ENCODE assay signal across 10 cellular contexts in genomic region chr9:99445377-99445891, GRCh38.
DNase-seq lines count a peak whose midpoint lies in the region; ATAC-seq, FAIRE-seq and TF ChIP-seq lines count a peak whose summit lies in the region.
"Had no signal": no experiment of that assay in that cellular context is flagged by ENCODE, and none has a peak within 500 bp of the region (broad histone marks: within the 10 kb centered on the region; RNA-seq: fewer than 3 reads in every experiment).

No MANE protein-coding gene starts in this region.

- peak; percentile 96 for DNase-seq in HFFc6
- DNase-seq in K562 (ENCODE audit: extremely low read depth in 1 of 4, low spot score in 3 of 4): no peak
- peak; percentile 79 for DNase-seq in right atrium auricular region (ENCODE audit: low spot score)
- peak; percentile 18 for DNase-seq in thoracic aorta (ENCODE audit: low spot score)
- no peak for DNase-seq in activated naive CD4-positive, alpha-beta T cell treated with anti-CD3 and anti-CD28 coated beads for 36 hours
- DNase-seq in NCI-H345 (lab: John Stamatoyannopoulos, UW): no peak
- no peak for DNase-seq in MV-4-11 (lab: John Stamatoyannopoulos, UW)
- DNase-seq: NCI-H2171 treated with DMSO at 0.1 percent for 48 hours, transverse colon had no signal

- peaks cover 7% of the 10 kb centered on the region for H3K36me3 Mint-ChIP-seq in HFFc6 (ENCODE audit: low read depth)
- H3K36me3 Mint-ChIP-seq in activated naive CD4-positive, alpha-beta T cell treated with anti-CD3 and anti-CD28 coated beads for 36 hours (ENCODE audit: low read depth): no peaks in the 10 kb centered on the region

- ATAC-seq in K562 (no peak), thoracic aorta (ENCODE audit: insufficient number of reproducible peaks, low FRiP score, low read depth) (peak; percentile 72)

- TF ChIP-seq POLR2A in K562 (conservative IDR thresholded peaks at IDR 0.05): no peak

- peaks cover 3% of the 10 kb centered on the region; the same call in 1 of the 2 replicates for H3K27me3 Mint-ChIP-seq in HFFc6 (ENCODE audit: insufficient read depth)
- H3K27me3 Mint-ChIP-seq in activated naive CD4-positive, alpha-beta T cell treated with anti-CD3 and anti-CD28 coated beads for 36 hours (ENCODE audit: low read depth): peaks cover 12% of the 10 kb centered on the region

- peaks cover 0 to 4% of the 10 kb centered on the region in 2 experiments; a peak in 1 of 5 replicates for H3K27me3 ChIP-seq in K562 (ENCODE audit: control insufficient read depth in 2 of 2, insufficient read depth in 2 of 2, low read length in 2 of 2)
- H3K27me3 ChIP-seq in right atrium auricular region: no peaks in the 10 kb centered on the region
- no peaks in the 10 kb centered on the region for H3K27me3 ChIP-seq in thoracic aorta (replicated peaks; ENCODE audit: insufficient read depth)
- H3K27me3 ChIP-seq: transverse colon had no signal

- no peak overlapping the region for H2AFZ ChIP-seq in K562 (ENCODE audit: low read depth, low read length)

- no peak for TF ChIP-seq CTCF in HFFc6 (IDR thresholded peaks at IDR 0.05)
- TF ChIP-seq CTCF in K562 (IDR thresholded peaks at IDR 0.05 in 2 of 3, conservative IDR thresholded peaks at IDR 0.05 in 1 of 3; ENCODE audit: insufficient read depth in 2 of 3, low read depth in 1 of 3, low read length in 3 of 3): no peak
- TF ChIP-seq CTCF in right atrium auricular region (IDR thresholded peaks at IDR 0.05): no peak
- no peak for TF ChIP-seq CTCF in thoracic aorta (IDR thresholded peaks at IDR 0.05)

- peaks cover 26% of the 10 kb centered on the region for H3K4me1 Mint-ChIP-seq in HFFc6 (ENCODE audit: low read depth)
- no peaks in the 10 kb centered on the region for H3K4me1 Mint-ChIP-seq in activated naive CD4-positive, alpha-beta T cell treated with anti-CD3 and anti-CD28 coated beads for 36 hours (ENCODE audit: low read depth)

- no peaks in the 10 kb centered on the region for H3K9me1 ChIP-seq in K562 (ENCODE audit: control insufficient read depth, insufficient read depth, low read length)

- H3K27ac Mint-ChIP-seq in HFFc6: peak overlapping the region; percentile 73
- no peak overlapping the region for H3K27ac Mint-ChIP-seq in activated naive CD4-positive, alpha-beta T cell treated with anti-CD3 and anti-CD28 coated beads for 36 hours

- no peaks in the 10 kb centered on the region for H4K20me1 ChIP-seq in K562 (replicated peaks; ENCODE audit: control insufficient read depth, insufficient read depth, low read length)

- CTCF ChIA-PET in K562 (lab: Yijun Ruan, JAX; ENCODE audit: low intra/inter-chr PET ratio): no interaction called here
- CTCF ChIA-PET in activated naive CD4-positive, alpha-beta T cell treated with anti-CD3 and anti-CD28 coated beads for 36 hours (lab: Charles Lee): no interaction called here

- H3K4me1 ChIP-seq in K562 (replicated peaks in 1 of 2; ENCODE audit: control insufficient read depth in 2 of 2, insufficient read depth in 2 of 2, low read length in 2 of 2) (no peaks in the 10 kb centered on the region), right atrium auricular region (peaks cover 0 to 25% of the 10 kb centered on the region in 2 donors), thoracic aorta (ENCODE audit: control insufficient read depth in 1 of 2, low read depth in 2 of 2) (peaks cover 6 to 16% of the 10 kb centered on the region in 2 donors)
- H3K4me1 ChIP-seq: transverse colon had no signal

- 8% methylated on average over 4 of the region's 4 CpGs for WGBS in K562 (ENCODE audit: insufficient coverage, low coverage, missing lambda C conversion rate)

- H3K9me3 ChIP-seq in K562 (replicated peaks; ENCODE audit: control insufficient read depth, insufficient read depth, low read depth, low read length) (no peaks in the 10 kb centered on the region), right atrium auricular region (no peaks in the 10 kb centered on the region), thoracic aorta (no peaks in the 10 kb centered on the region)
- H3K9me3 ChIP-seq: transverse colon had no signal

- POLR2A ChIA-PET in K562 (lab: Yijun Ruan, JAX): interaction anchor here (0.6 to 0.7 kb wide), 2 partner anchors 13 to 232 kb away, joined by 3 read pairs; no protein-coding TSS in a partner anchor

- intact Hi-C loops in K562 (cut with micrococcal nuclease): no loop called here
- intact Hi-C loops in activated naive CD4-positive, alpha-beta T cell treated with anti-CD3 and anti-CD28 coated beads for 36 hours (cut with micrococcal nuclease): no loop called here

- H3K4me3 ChIP-seq in K562 (no peak overlapping the region), right atrium auricular region (no peak overlapping the region), thoracic aorta (no peak overlapping the region)
- H3K4me3 ChIP-seq: skin epidermis, transverse colon had no signal

- TF ChIP-seq EP300 in K562 (IDR thresholded peaks at IDR 0.05; ENCODE audit: low read length): no peak

- no peak overlapping the region for H3K4me2 ChIP-seq in K562 (ENCODE audit: insufficient read depth, low read length)

- H3K36me3 ChIP-seq in K562 (ENCODE audit: control insufficient read depth, insufficient read depth, low read length): no peaks in the 10 kb centered on the region
- H3K36me3 ChIP-seq in right atrium auricular region: no peaks in the 10 kb centered on the region
- H3K36me3 ChIP-seq in thoracic aorta: no peaks in the 10 kb centered on the region
- H3K36me3 ChIP-seq: transverse colon had no signal

- H3K27ac ChIP-seq in K562 (ENCODE audit: extremely low read depth, low read depth, low read length) (no peak overlapping the region), right atrium auricular region (peak overlapping the region; percentile 72 to 89), thoracic aorta (peak overlapping the region; percentile 16 to 29)

- no TSS peak for BruUV-seq in K562 (replicated peaks; lab: Mats Ljungman, UMichigan)

- H3K9ac ChIP-seq in K562 (ENCODE audit: insufficient read depth in 1 of 2, low read depth in 2 of 2, low read length in 2 of 2): no peak overlapping the region

- in situ Hi-C loops in K562 (cut with MboI): no loop called here

- peak overlapping the region; percentile 61 for H3K4me3 Mint-ChIP-seq in HFFc6
- no peak overlapping the region for H3K4me3 Mint-ChIP-seq in activated naive CD4-positive, alpha-beta T cell treated with anti-CD3 and anti-CD28 coated beads for 36 hours

- H3K9me3 Mint-ChIP-seq in HFFc6: no peaks in the 10 kb centered on the region
- H3K9me3 Mint-ChIP-seq in activated naive CD4-positive, alpha-beta T cell treated with anti-CD3 and anti-CD28 coated beads for 36 hours: no peaks in the 10 kb centered on the region

- no peaks in the 10 kb centered on the region for H3K79me2 ChIP-seq in K562 (ENCODE audit: control insufficient read depth, insufficient read depth, low read length)

- no peak for TF ChIP-seq RAD21 in K562 (CRISPR knock-in tag; conservative IDR thresholded peaks at IDR 0.05 in 1 of 2, IDR thresholded peaks at IDR 0.05 in 1 of 2)

- FAIRE-seq in K562 (lab: Jason Lieb, UNC): no peak

TF ChIP-seq in K562, 482 proteins besides CTCF, POLR2A, EP300 and RAD21:
- TF ChIP-seq RBM15 (IDR thresholded peaks at IDR 0.05; ENCODE audit: insufficient read depth, low read length) (no peak), SMAD1 (IDR thresholded peaks at IDR 0.05; ENCODE audit: low read depth, low read length, partially characterized antibody) (no peak), MEIS2 (IDR thresholded peaks at IDR 0.05; ENCODE audit: partially characterized antibody) (peak; percentile 37)

Comparison
In these comparisons a context has a peak if more than half of its experiments do, and no peak if none do; other contexts are left out.
1. DNase-seq: peak in HFFc6 (single experiment), right atrium auricular region (single experiment) and thoracic aorta (single experiment); none in K562 (0 of 4), activated naive CD4-positive, alpha-beta T cell treated with anti-CD3 and anti-CD28 coated beads for 36 hours (single experiment), NCI-H345 (single experiment) and MV-4-11 (single experiment).